In the genomic region with DNA sequence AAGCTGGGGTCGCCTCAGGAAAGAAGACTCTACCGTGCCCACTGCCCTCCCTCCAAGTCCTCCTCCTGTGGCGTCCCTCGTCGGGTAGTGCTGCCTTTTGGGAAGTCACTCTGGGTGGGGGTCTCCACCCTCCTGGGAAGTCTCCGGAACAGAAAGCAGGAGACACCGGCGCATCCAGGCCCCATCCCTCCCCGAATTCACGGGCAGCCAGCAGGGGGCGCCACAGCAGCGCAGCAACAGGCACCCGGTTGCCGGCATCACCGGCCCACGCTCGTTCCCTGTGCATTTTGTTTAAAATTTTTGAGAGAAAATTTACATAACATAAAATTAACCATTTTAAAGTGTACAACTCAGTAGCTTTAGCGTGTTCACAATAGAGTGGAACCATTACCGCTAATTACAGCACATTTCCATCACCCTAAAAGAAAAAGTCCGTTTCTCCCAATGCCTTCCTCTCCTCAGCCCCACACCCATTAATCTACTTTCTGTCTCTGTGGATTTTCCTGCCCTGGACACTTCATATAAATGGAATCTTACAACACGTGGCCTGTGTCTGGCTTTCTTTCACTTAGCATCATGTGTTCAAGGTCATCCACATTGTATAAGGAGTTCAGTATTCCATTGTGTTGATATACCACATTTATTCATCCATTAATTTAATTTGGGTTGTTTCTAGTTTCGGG, we compare ENCODE assay signal across 8 cellular contexts.
A peak's percentile ranks its signal among the peaks of the same experiment; 100 is the strongest.
DNase-seq lines count a peak whose midpoint lies in the region; ATAC-seq and TF ChIP-seq lines count a peak whose summit lies in the region.

No MANE protein-coding gene starts in this region.

- TF ChIP-seq CTCF in DND-41 (IDR thresholded peaks at IDR 0.05; ENCODE audit: borderline replicate concordance, extremely low read depth, low read length, poor library complexity, severe bottlenecking): peak; percentile 90
- TF ChIP-seq CTCF in LNCAP (IDR thresholded peaks at IDR 0.05): peak; percentile 98
- peak; percentile 66 for TF ChIP-seq CTCF in psoas muscle (IDR thresholded peaks at IDR 0.05)

- DNase-seq in DND-41: peak; percentile 29
- DNase-seq in activated T-cell treated with anti-CD3 and anti-CD28 coated beads, Interleukin-2, amount 50 U/mL, for 48 hours: peak; percentile 78 to 79
- DNase-seq in glomerular visceral epithelial cell (ENCODE audit: extremely low spot score): peak; percentile 26
- peak; percentile 43 to 70 for DNase-seq in psoas muscle

- no peak overlapping the region for H2AFZ ChIP-seq in DND-41 (ENCODE audit: low read depth, low read length)

- no peak overlapping the region for H3K4me2 ChIP-seq in DND-41 (ENCODE audit: insufficient read depth, low read length)

- H3K4me1 ChIP-seq in DND-41 (ENCODE audit: insufficient read depth, low read length) (peaks cover 47% of the 10 kb centered on the region), psoas muscle (no peaks in the 10 kb centered on the region)

- H3K79me2 ChIP-seq in DND-41 (ENCODE audit: insufficient read depth, low read length): no peaks in the 10 kb centered on the region

- H3K9ac ChIP-seq in DND-41 (ENCODE audit: low read depth, low read length): no peak overlapping the region

- no peak overlapping the region for H3K4me3 ChIP-seq in DND-41 (ENCODE audit: low read depth in 1 of 2, low read length in 2 of 2)
- H3K4me3 ChIP-seq in psoas muscle: peak overlapping the region; percentile 25

- H3K27ac ChIP-seq in DND-41 (ENCODE audit: low read length) (no peak overlapping the region), psoas muscle (no peak overlapping the region)

- H3K27me3 ChIP-seq in DND-41 (ENCODE audit: insufficient read depth, low read length, poor library complexity) (no peaks in the 10 kb centered on the region), psoas muscle (ENCODE audit: insufficient read depth in 3 of 3, low read length in 2 of 3) (peaks cover 0 to 4% (median 0%) of the 10 kb centered on the region in 3 donors)

- WGBS in psoas muscle, 3 donors: 32 to 40% (median 37%) methylated on average over 22 of the region's 22 CpGs

- ATAC-seq in DND-41 (ENCODE audit: insufficient read depth, low read depth) (no peak), psoas muscle (peak; percentile 23 to 70 (median 56)), HG03135 (IDR thresholded peaks at IDR 0.05; ENCODE audit: unreplicated experiment) (no peak), HG03571 (IDR thresholded peaks at IDR 0.05; ENCODE audit: unreplicated experiment) (no peak), HG03378 (IDR thresholded peaks at IDR 0.05; ENCODE audit: unreplicated experiment) (no peak)

- H3K9me3 ChIP-seq in DND-41 (ENCODE audit: insufficient read depth, low read length, severe bottlenecking): no peaks in the 10 kb centered on the region
- H3K9me3 ChIP-seq in psoas muscle: no peaks in the 10 kb centered on the region

- H3K36me3 ChIP-seq in DND-41 (ENCODE audit: insufficient read depth, low read length): no peaks in the 10 kb centered on the region
- no peaks in the 10 kb centered on the region for H3K36me3 ChIP-seq in psoas muscle (ENCODE audit: insufficient read depth in 1 of 2, low read depth in 1 of 2)

- no peaks in the 10 kb centered on the region for H4K20me1 ChIP-seq in DND-41 (ENCODE audit: insufficient read depth, low read length)

- intact Hi-C loops in psoas muscle (cut with DNase I): no loop called here

Comparison
In these comparisons a context has a peak if more than half of its experiments do, and no peak if none do; other contexts are left out.
1. ATAC-seq: peak in psoas muscle (4 of 4); none in DND-41 (single experiment), HG03135 (single experiment), HG03571 (single experiment) and HG03378 (single experiment).
2. DNase-seq: peak in every context shown above with its lines; median percentile 78 in activated T-cell treated with anti-CD3 and anti-CD28 coated beads, Interleukin-2, amount 50 U/mL, for 48 hours; 56 in psoas muscle; 29 in DND-41; 26 in glomerular visceral epithelial cell.
3. Peak in every context shown above with its lines, with median percentiles within 50 percentile points of each other: CTCF ChIP-seq.